Comparison of ENCODE assay signal across 27 cellular contexts in genomic region chr7:135416431-135416830, GRCh38.
"Had no signal": no experiment of that assay in that cellular context is flagged by ENCODE, and none has a peak within 500 bp of the region (broad histone marks: within the 10 kb centered on the region; RNA-seq: fewer than 3 reads in every experiment).

No MANE protein-coding gene starts in this region.

- DNase-seq: colonic mucosa; cortex of kidney; effector CD8-positive, alpha-beta T cell; effector memory CD8-positive, alpha-beta T cell; endodermal cell; erythroblast; esophagus squamous epithelium; foreskin fibroblast; foreskin melanocyte; gastrocnemius medialis; glutamatergic neuron; head of caudate nucleus; heart right ventricle; hippocampal formation; left cardiac atrium; left ventricle myocardium inferior; lower lobe of right lung; mesenchymal stem cell; mucosa of descending colon; naive B cell had no signal

- H3K9me3 Mint-ChIP-seq: dendritic cell treated with granulocyte-macrophage colony-stimulating factor and Interleukin-4, amounts not matched to agents 40 ng/mL and 50 ng/mL, for 4 days; effector memory CD8-positive, alpha-beta T cell; endodermal cell; mesothelial cell of epicardium; naive B cell had no signal

- H3K36me3 ChIP-seq: colonic mucosa, gastrocnemius medialis had no signal

- H3K4me1 ChIP-seq: colonic mucosa, heart right ventricle, left ventricle myocardium inferior, lower lobe of right lung had no signal

- H3K4me1 Mint-ChIP-seq: mesothelial cell of epicardium had no signal

- H3K4me3 ChIP-seq: colonic mucosa, esophagus squamous epithelium, gastrocnemius medialis, heart right ventricle, left ventricle myocardium inferior, lower lobe of right lung, mucosa of descending colon had no signal

- FAIRE-seq: endometrium, islet of Langerhans, keratinocyte had no signal

- ATAC-seq: effector memory CD8-positive, alpha-beta T cell; esophagus mucosa; gastrocnemius medialis; heart right ventricle; left cardiac atrium; lower lobe of right lung; mucosa of descending colon had no signal

- H3K27ac Mint-ChIP-seq: dendritic cell treated with granulocyte-macrophage colony-stimulating factor and Interleukin-4, amounts not matched to agents 40 ng/mL and 50 ng/mL, for 4 days; effector memory CD8-positive, alpha-beta T cell; endodermal cell; mesothelial cell of epicardium had no signal

- H3K27me3 ChIP-seq: colonic mucosa, esophagus squamous epithelium, gastrocnemius medialis, heart right ventricle had no signal

- H3K27ac ChIP-seq: colonic mucosa, epithelial cell of prostate, esophagus squamous epithelium, gastrocnemius medialis, heart right ventricle, left ventricle myocardium inferior, lower lobe of right lung had no signal

- H3K9me3 ChIP-seq: colonic mucosa, esophagus squamous epithelium, gastrocnemius medialis, heart right ventricle, left ventricle myocardium inferior, lower lobe of right lung, mucosa of descending colon had no signal

- H3K27me3 Mint-ChIP-seq: dendritic cell treated with granulocyte-macrophage colony-stimulating factor and Interleukin-4, amounts not matched to agents 40 ng/mL and 50 ng/mL, for 4 days; effector memory CD8-positive, alpha-beta T cell; naive B cell had no signal

- H3K4me3 Mint-ChIP-seq: dendritic cell treated with granulocyte-macrophage colony-stimulating factor and Interleukin-4, amounts not matched to agents 40 ng/mL and 50 ng/mL, for 4 days; effector memory CD8-positive, alpha-beta T cell; endodermal cell; mesothelial cell of epicardium; naive B cell had no signal
